In genomic region chr6:73254323-73254722, GRCh38 we compare ENCODE assay signal across 4 cellular contexts. TPM values are rescaled to one million over a fixed set of nuclear protein-coding genes. Genes with fewer than 3 reads are reported as not detected.
"Had no signal": no experiment of that assay in that cellular context is flagged by ENCODE, and none has a peak within 500 bp of the region (broad histone marks: within the 10 kb centered on the region; RNA-seq: fewer than 3 reads in every experiment).

No MANE protein-coding gene starts in this region.

RNA-seq across cellular contexts. Expression of gene KHDC1, which starts 8.7 kb away (rescaled TPM):
- total RNA-seq: HepG2, HT-29 had no signal
- polyA plus RNA-seq: HepG2 had no signal

RNA-seq across cellular contexts. Expression of gene KHDC1L, which starts 29.0 kb away (rescaled TPM):
- total RNA-seq: HepG2, HT-29, HT1080 had no signal
- polyA plus RNA-seq: HepG2, IgD-negative memory B cell had no signal
